ENCODE assay signal across 1 cellular context in the genomic region with DNA sequence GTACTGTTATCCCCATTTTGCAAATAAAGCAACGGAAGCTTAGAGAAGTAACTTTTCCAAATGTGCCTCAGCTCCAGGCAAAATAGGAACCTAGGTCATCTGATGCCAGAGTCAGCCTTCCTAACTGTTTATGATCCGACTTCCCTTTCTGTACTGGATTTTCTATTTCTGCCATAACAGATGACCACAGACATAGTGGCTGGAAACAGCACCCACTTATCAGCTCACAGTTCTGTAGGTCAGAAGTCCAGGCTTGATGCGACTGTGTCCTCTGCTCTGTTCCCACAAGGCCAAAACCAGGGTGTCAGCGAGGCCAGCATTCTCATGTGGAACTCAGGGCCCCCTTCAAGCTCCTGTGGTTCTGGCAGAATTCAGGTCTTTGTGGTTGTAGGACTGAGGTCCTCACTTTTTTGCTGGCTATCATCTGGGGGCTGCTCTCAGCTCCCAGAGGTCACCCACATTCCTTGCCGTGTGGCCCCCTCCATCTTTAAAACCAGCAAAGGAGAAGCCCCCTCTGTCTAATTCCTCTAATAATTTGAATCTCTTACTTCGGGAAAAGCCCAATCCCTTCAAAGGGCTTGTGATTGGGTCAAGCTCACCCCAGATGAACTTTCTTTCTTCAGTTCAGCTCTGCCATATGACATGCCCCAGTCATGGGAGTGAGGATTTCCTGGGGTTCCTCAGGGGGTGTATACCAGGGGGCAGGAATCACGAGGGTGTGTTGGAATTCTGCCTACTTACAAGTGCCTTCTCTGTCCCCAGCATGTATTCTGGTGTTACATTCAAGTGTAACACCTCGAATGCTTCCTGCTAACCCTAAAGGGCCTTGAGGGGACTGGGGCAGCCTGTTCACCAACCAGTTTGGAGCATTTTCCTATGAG.
TF ChIP-seq lines count a peak whose summit lies in the region.

No MANE protein-coding gene starts in this region.

TF ChIP-seq in GM23338, 12 proteins besides CTCF, POLR2A, EP300 and RAD21 (continued from another document):
- TF ChIP-seq ZNF462 (CRISPR knock-in tag; IDR thresholded peaks at IDR 0.05) (no peak), POLR2AphosphoS5 (IDR thresholded peaks at IDR 0.05; ENCODE audit: low read depth) (no peak), ZNF114 (CRISPR knock-in tag; IDR thresholded peaks at IDR 0.05) (no peak), STAT1 (IDR thresholded peaks at IDR 0.05; ENCODE audit: unreplicated experiment) (no peak)
